Comparison of ENCODE assay signal across 8 cellular contexts in genomic region chr3:183447206-183448001, GRCh38. TPM values are rescaled to one million over a fixed set of nuclear protein-coding genes. Genes with fewer than 3 reads are reported as not detected.
DNase-seq lines count a peak whose midpoint lies in the region; ATAC-seq lines count a peak whose summit lies in the region.

No MANE protein-coding gene starts in this region.

- peaks cover 14% of the 10 kb centered on the region for H3K27me3 Mint-ChIP-seq in activated CD4-positive, alpha-beta T cell treated with anti-CD3 and anti-CD28 coated beads, Interleukin-2, amount 10 ng/mL, durations not matched to agents 24 days and 14 days

- peak overlapping the region; percentile 90 for H3K27ac Mint-ChIP-seq in activated CD4-positive, alpha-beta T cell treated with anti-CD3 and anti-CD28 coated beads, Interleukin-2, amount 10 ng/mL, durations not matched to agents 24 days and 14 days

- H3K4me3 Mint-ChIP-seq in activated CD4-positive, alpha-beta T cell treated with anti-CD3 and anti-CD28 coated beads, Interleukin-2, amount 10 ng/mL, durations not matched to agents 24 days and 14 days = peak overlapping the region; percentile 98

- intact Hi-C loops in activated CD4-positive, alpha-beta T cell treated with anti-CD3 and anti-CD28 coated beads, Interleukin-2, amount 10 ng/mL, durations not matched to agents 24 days and 14 days (cut with micrococcal nuclease) = loop anchor here (1.0 kb wide), 2 partner anchors 17 to 22 kb away; no protein-coding TSS in a partner anchor

- in situ Hi-C loops in ACHN (cut with HindIII; ENCODE audit: low pct_ligation_motif_present, low pct_unique_long_range_greater_than_20kb, low sequenced_read_pairs) = no loop called here

- peaks cover 10% of the 10 kb centered on the region for H3K36me3 Mint-ChIP-seq in activated CD4-positive, alpha-beta T cell treated with anti-CD3 and anti-CD28 coated beads, Interleukin-2, amount 10 ng/mL, durations not matched to agents 24 days and 14 days (ENCODE audit: low read depth)

- ATAC-seq in GM18873 (IDR thresholded peaks at IDR 0.05; ENCODE audit: low FRiP score, unreplicated experiment) (peak; percentile 77), HG03439 (IDR thresholded peaks at IDR 0.05; ENCODE audit: unreplicated experiment) (peak; percentile 88), left lobe of liver (peak; percentile 90)

- peaks cover 10% of the 10 kb centered on the region for H3K9me3 Mint-ChIP-seq in activated CD4-positive, alpha-beta T cell treated with anti-CD3 and anti-CD28 coated beads, Interleukin-2, amount 10 ng/mL, durations not matched to agents 24 days and 14 days

- peak; percentile 86 for DNase-seq in ACHN
- DNase-seq in NCI-H524 treated with DMSO at 0.1 percent for 48 hours (lab: John Stamatoyannopoulos, UW) = peak; percentile 99
- DNase-seq in activated CD4-positive, alpha-beta T cell treated with anti-CD3 and anti-CD28 coated beads, Interleukin-2, amount 10 ng/mL, durations not matched to agents 24 days and 14 days = peak; percentile 94
- DNase-seq in dedifferentiated amniotic fluid mesenchymal stem cell (ENCODE audit: extremely low spot score) = peak; percentile 47
- DNase-seq in left lobe of liver (ENCODE audit: low spot score) = peak; percentile 84
- peak; percentile 41 to 45 for DNase-seq in stimulated activated CD4-positive, alpha-beta T cell treated with anti-CD3 and anti-CD28 coated beads, Interleukin-1b, Interleukin-23, amount 100 ng/mL, for 4 hours (ENCODE audit: low read depth in 2 of 2)

- H3K4me1 Mint-ChIP-seq in activated CD4-positive, alpha-beta T cell treated with anti-CD3 and anti-CD28 coated beads, Interleukin-2, amount 10 ng/mL, durations not matched to agents 24 days and 14 days = peaks cover 15% of the 10 kb centered on the region

RNA-seq across cellular contexts. Expression of gene MCF2L2, which starts 19.0 kb away (rescaled TPM):
- total RNA-seq in activated CD4-positive, alpha-beta T cell treated with anti-CD3 and anti-CD28 coated beads, Interleukin-2, amount 10 ng/mL, durations not matched to agents 24 days and 14 days = 4.2 and 4.8 TPM in 2 replicates
- total RNA-seq in left lobe of liver = 0.13 TPM

Comparison
In these comparisons a context has a peak if more than half of its experiments do, and no peak if none do; other contexts are left out.
1. Peak in every context shown above with its lines: DNase-seq and ATAC-seq.
2. DNase-seq: peak in every context shown above with its lines; median percentile 99 in NCI-H524 treated with DMSO at 0.1 percent for 48 hours; 94 in activated CD4-positive, alpha-beta T cell treated with anti-CD3 and anti-CD28 coated beads, Interleukin-2, amount 10 ng/mL, durations not matched to agents 24 days and 14 days; 86 in ACHN; 84 in left lobe of liver; 47 in dedifferentiated amniotic fluid mesenchymal stem cell; 43 in stimulated activated CD4-positive, alpha-beta T cell treated with anti-CD3 and anti-CD28 coated beads, Interleukin-1b, Interleukin-23, amount 100 ng/mL, for 4 hours.